8 cellular contexts compared by ENCODE assay signal in genomic region chr5:174327317-174327864, GRCh38.
DNase-seq lines count a peak whose midpoint lies in the region; ATAC-seq and TF ChIP-seq lines count a peak whose summit lies in the region.

No MANE protein-coding gene starts in this region.

- POLR2A ChIA-PET in activated CD4-positive, alpha-beta memory T cell treated with anti-CD3 and anti-CD28 coated beads for 36 hours (lab: Charles Lee), result no interaction called here

- H3K4me3 ChIP-seq in fibroblast of mammary gland (ENCODE audit: control insufficient read depth, low read depth, low read length), result no peak overlapping the region

- H3K27me3 Mint-ChIP-seq in activated CD4-positive, alpha-beta memory T cell treated with anti-CD3 and anti-CD28 coated beads for 36 hours, result peaks cover 25% of the 10 kb centered on the region
- peaks cover 43% of the 10 kb centered on the region for H3K27me3 Mint-ChIP-seq in osteocyte (ENCODE audit: unreplicated experiment)

- intact Hi-C loops in activated CD4-positive, alpha-beta memory T cell treated with anti-CD3 and anti-CD28 coated beads for 36 hours (cut with micrococcal nuclease), result no loop called here

- no peaks in the 10 kb centered on the region for H3K36me3 Mint-ChIP-seq in activated CD4-positive, alpha-beta memory T cell treated with anti-CD3 and anti-CD28 coated beads for 36 hours
- no peaks in the 10 kb centered on the region for H3K36me3 Mint-ChIP-seq in osteocyte (ENCODE audit: unreplicated experiment)

- no peaks in the 10 kb centered on the region for H3K9me3 Mint-ChIP-seq in activated CD4-positive, alpha-beta memory T cell treated with anti-CD3 and anti-CD28 coated beads for 36 hours
- no peaks in the 10 kb centered on the region for H3K9me3 Mint-ChIP-seq in osteocyte (ENCODE audit: unreplicated experiment)

- peak; percentile 81 for DNase-seq in GDM1 (lab: John Stamatoyannopoulos, UW)
- DNase-seq in NCI-H748 (lab: John Stamatoyannopoulos, UW; ENCODE audit: unreplicated experiment), result peak; percentile 91
- DNase-seq in activated CD4-positive, alpha-beta memory T cell treated with anti-CD3 and anti-CD28 coated beads for 36 hours, result peak; percentile 69
- peak; percentile 63 for DNase-seq in fibroblast of mammary gland (ENCODE audit: low read depth)
- peak; percentile 89 for DNase-seq in osteocyte (ENCODE audit: extremely low spot score, unreplicated experiment)

- no peak overlapping the region for H3K27ac Mint-ChIP-seq in activated CD4-positive, alpha-beta memory T cell treated with anti-CD3 and anti-CD28 coated beads for 36 hours
- no peak overlapping the region for H3K27ac Mint-ChIP-seq in osteocyte (ENCODE audit: unreplicated experiment)

- CTCF ChIA-PET in activated CD4-positive, alpha-beta memory T cell treated with anti-CD3 and anti-CD28 coated beads for 36 hours (lab: Charles Lee), result interaction anchor here (0.7 to 1.2 kb wide), 7 partner anchors 8 to 467 kb away, joined by 3 to 5 read pairs (median 3); no protein-coding TSS in a partner anchor

- TF ChIP-seq CTCF in fibroblast of mammary gland (conservative IDR thresholded peaks at IDR 0.05; ENCODE audit: control insufficient read depth, insufficient read depth, low read depth, low read length) (peak; percentile 72), osteocyte (IDR thresholded peaks at IDR 0.05) (peak; percentile 88)

- ATAC-seq in HG02981 (IDR thresholded peaks at IDR 0.05; ENCODE audit: unreplicated experiment) (peak; percentile 56), GM19395 (IDR thresholded peaks at IDR 0.05; ENCODE audit: unreplicated experiment) (no peak), GM18520 (IDR thresholded peaks at IDR 0.05; ENCODE audit: unreplicated experiment) (no peak)

- H3K4me1 Mint-ChIP-seq in activated CD4-positive, alpha-beta memory T cell treated with anti-CD3 and anti-CD28 coated beads for 36 hours (ENCODE audit: low read depth), result no peaks in the 10 kb centered on the region
- peaks cover 10% of the 10 kb centered on the region for H3K4me1 Mint-ChIP-seq in osteocyte (ENCODE audit: unreplicated experiment)

- no peak overlapping the region for H3K4me3 Mint-ChIP-seq in activated CD4-positive, alpha-beta memory T cell treated with anti-CD3 and anti-CD28 coated beads for 36 hours
- no peak overlapping the region for H3K4me3 Mint-ChIP-seq in osteocyte (ENCODE audit: unreplicated experiment)
